In the genomic region with DNA sequence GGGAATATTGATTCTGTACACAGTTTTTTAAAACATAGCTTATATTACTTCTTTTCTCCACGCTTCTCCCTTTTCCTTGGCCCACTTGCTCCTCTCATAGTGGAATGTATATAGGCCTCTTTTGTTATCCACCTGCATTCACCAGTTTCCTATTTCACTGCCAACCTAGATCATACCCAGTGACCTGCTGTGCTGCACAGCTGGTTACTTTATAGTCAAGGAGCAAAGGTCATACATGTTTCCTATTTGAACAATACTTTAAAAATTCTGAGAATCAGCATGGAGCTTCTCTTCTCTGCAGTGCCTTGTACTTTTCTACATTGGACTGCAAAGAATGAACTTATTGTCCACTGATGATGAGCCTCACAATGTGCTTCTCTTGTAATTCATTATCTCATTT, we compare ENCODE assay signal across 2 cellular contexts.
A peak's percentile ranks its signal among the peaks of the same experiment; 100 is the strongest.
TF ChIP-seq lines count a peak whose summit lies in the region.

No MANE protein-coding gene starts in this region.

TF ChIP-seq in GM23338, 12 proteins besides CTCF, POLR2A, EP300 and RAD21 (continued from another document):
- no peak for TF ChIP-seq CREB1 (CRISPR knock-in tag; IDR thresholded peaks at IDR 0.05; ENCODE audit: low read depth)
- no peak for TF ChIP-seq POLR2AphosphoS5 (IDR thresholded peaks at IDR 0.05; ENCODE audit: low read depth)

TF ChIP-seq in HepG2, 621 proteins besides CTCF, POLR2A, EP300 and RAD21 (continued from another document):
- TF ChIP-seq, protein P1, sequence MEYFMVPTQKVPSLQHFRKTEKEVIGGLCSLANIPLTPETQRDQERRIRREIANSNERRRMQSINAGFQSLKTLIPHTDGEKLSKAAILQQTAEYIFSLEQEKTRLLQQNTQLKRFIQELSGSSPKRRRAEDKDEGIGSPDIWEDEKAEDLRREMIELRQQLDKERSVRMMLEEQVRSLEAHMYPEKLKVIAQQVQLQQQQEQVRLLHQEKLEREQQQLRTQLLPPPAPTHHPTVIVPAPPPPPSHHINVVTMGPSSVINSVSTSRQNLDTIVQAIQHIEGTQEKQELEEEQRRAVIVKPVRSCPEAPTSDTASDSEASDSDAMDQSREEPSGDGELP (IDR thresholded peaks at IDR 0.05; ENCODE audit: borderline replicate concordance, low read depth), result peak; percentile 72; the same call in 1 of the 2 replicates
- no peak for TF ChIP-seq MIER2 (CRISPR knock-in tag; IDR thresholded peaks at IDR 0.05)
- TF ChIP-seq ZSCAN29 (CRISPR knock-in tag; conservative IDR thresholded peaks at IDR 0.05), result no peak
- TF ChIP-seq MAX (IDR thresholded peaks at IDR 0.05), result no peak
- TF ChIP-seq NFATC3 (CRISPR knock-in tag; IDR thresholded peaks at IDR 0.05), result no peak
- no peak for TF ChIP-seq MYNN (CRISPR knock-in tag; IDR thresholded peaks at IDR 0.05; ENCODE audit: low read depth)
- peak; percentile 40; the same call in 1 of the 2 replicates for TF ChIP-seq NR2F6 (IDR thresholded peaks at IDR 0.05)
- TF ChIP-seq NR2F6 (CRISPR knock-in tag; IDR thresholded peaks at IDR 0.05), result no peak
- TF ChIP-seq GATAD1 (CRISPR knock-in tag; IDR thresholded peaks at IDR 0.05), result no peak
- no peak for TF ChIP-seq ZNF510 (CRISPR knock-in tag; IDR thresholded peaks at IDR 0.05; ENCODE audit: low read depth)
- no peak for TF ChIP-seq ZNF557 (CRISPR knock-in tag; IDR thresholded peaks at IDR 0.05)
- no peak for TF ChIP-seq RBM39 (IDR thresholded peaks at IDR 0.05; ENCODE audit: low read depth, low read length, poor library complexity, severe bottlenecking)
TF ChIP-seq in HepG2: peak in this region for 7.
